In the genomic region with DNA sequence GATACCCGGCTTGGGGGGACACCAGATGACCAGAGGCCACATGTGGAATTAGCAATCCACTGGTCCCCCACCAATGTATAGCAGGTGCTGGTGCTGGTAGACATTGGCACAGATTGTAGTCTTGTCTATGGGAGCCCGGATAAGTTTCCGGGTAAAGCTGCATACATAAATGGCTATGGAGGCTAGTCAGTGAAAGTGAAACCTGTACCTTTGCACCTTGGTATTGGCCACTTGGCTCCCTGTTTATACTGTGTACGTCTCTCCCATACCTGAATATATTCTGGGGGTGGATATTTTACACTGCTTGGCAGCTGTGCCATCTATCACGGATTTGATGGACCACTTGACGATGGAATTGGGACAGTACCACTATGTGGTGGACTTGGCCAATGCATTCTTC, we compare ENCODE assay signal across 25 cellular contexts.
"Had no signal": no experiment of that assay in that cellular context is flagged by ENCODE, and none has a peak within 500 bp of the region (broad histone marks: within the 10 kb centered on the region; RNA-seq: fewer than 3 reads in every experiment).

No MANE protein-coding gene starts in this region.

- DNase-seq: naive thymus-derived CD4-positive, alpha-beta T cell; natural killer cell; occipital lobe; ovary; posterior cingulate gyrus; psoas muscle; stimulated activated CD4-positive, alpha-beta T cell treated with anti-CD3 and anti-CD28 coated beads, Interleukin-15, amount 100 ng/mL, for 24 hours; stimulated activated CD4-positive, alpha-beta T cell treated with anti-CD3 and anti-CD28 coated beads, Interleukin-2, amount 100 ng/mL, for 24 hours; stimulated activated CD4-positive, alpha-beta T cell treated with anti-CD3 and anti-CD28 coated beads, Interleukin-2, amount 100 ng/mL, for 48 hours; stimulated activated CD4-positive, alpha-beta T cell treated with anti-CD3 and anti-CD28 coated beads, Interleukin-4, amount 100 ng/mL, for 24 hours; stimulated activated naive B cell treated with anti-CD40 and anti-IgM and Interleukin-4, amounts not matched to agents 10 μg/mL and 1 μg/mL and 100 μg/mL, for 72 hours; stimulated activated naive CD4-positive, alpha-beta T cell treated with Interleukin-2 at 50 U/mL for 16 hours; stomach; thyroid gland; trophoblast cell; upper lobe of left lung; uterus had no signal

- ATAC-seq: naive thymus-derived CD4-positive, alpha-beta T cell; natural killer cell; psoas muscle; right cardiac atrium; sciatic nerve; stimulated activated effector memory CD8-positive, alpha-beta T cell treated with anti-CD3 and anti-CD28 coated beads, Interleukin-12 subunit alpha, Interleukin-12 subunit beta, amount 100 ng/mL, for 72 hours; stimulated activated naive B cell treated with anti-CD40 and anti-IgM and Interleukin-4, amounts not matched to agents 10 μg/mL and 1 μg/mL and 100 μg/mL, for 72 hours had no signal

- H2AFZ ChIP-seq: neural progenitor cell, parathyroid adenoma had no signal

- H3K36me3 ChIP-seq: neural progenitor cell, ovary, stomach, thoracic aorta, thyroid gland, tibial nerve, upper lobe of left lung, uterus had no signal

- H3K79me2 ChIP-seq: parathyroid adenoma had no signal

- H3K4me3 ChIP-seq: neural progenitor cell, ovary, psoas muscle, skin epidermis, stomach, thoracic aorta, thyroid gland, tibial nerve, upper lobe of left lung, uterus had no signal

- H3K27ac ChIP-seq: neural progenitor cell, ovary, parathyroid adenoma, psoas muscle, skin epidermis, stomach, thoracic aorta, thyroid gland, tibial nerve, upper lobe of left lung, uterus had no signal

- H3K9me3 ChIP-seq: ovary, psoas muscle, stomach, thoracic aorta, thyroid gland, tibial nerve, upper lobe of left lung, uterus had no signal

- H3K9ac ChIP-seq: neural progenitor cell, parathyroid adenoma had no signal

- H3K4me1 ChIP-seq: neural progenitor cell, parathyroid adenoma, thyroid gland, uterus had no signal

- H3K27me3 ChIP-seq: ovary, stomach, thyroid gland, tibial nerve, upper lobe of left lung, uterus had no signal

- H3K4me2 ChIP-seq: neural progenitor cell had no signal
